ENCODE assay signal across 14 cellular contexts in the genomic region with DNA sequence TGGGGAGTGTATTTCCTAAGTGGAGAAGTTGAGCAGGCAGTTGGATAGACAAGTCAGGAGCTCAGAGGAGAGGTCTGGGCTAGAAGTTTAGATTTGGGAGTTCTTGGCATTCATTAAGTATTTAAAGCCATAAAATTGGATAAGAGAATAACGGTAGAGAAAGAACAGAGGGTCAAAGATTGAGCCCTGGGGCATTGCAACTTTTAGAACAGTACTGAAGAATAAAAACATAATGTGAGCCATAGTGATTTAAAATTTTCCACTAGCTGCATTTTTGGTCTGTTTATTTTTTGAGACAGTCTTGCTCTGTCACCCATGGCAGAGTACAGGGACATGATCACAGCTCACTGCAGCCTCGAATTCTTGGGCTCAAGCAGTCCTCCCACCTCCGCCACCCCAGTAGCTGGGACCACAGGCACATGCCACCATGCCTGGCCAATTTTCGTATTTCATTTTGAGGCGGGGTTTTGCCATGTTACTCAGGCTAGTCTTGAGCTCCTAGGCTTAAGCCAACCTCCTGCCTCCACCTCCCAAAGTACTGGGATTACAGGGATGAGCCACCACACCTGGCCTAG.
"Had no signal": no experiment of that assay in that cellular context is flagged by ENCODE, and none has a peak within 500 bp of the region (broad histone marks: within the 10 kb centered on the region; RNA-seq: fewer than 3 reads in every experiment).

No MANE protein-coding gene starts in this region.

- H3K27ac ChIP-seq: ascending aorta, brain microvascular endothelial cell, colonic mucosa had no signal

- H3K27me3 ChIP-seq: ascending aorta, brain microvascular endothelial cell, colonic mucosa, heart right ventricle had no signal

- H3K36me3 ChIP-seq: ascending aorta, brain microvascular endothelial cell, colonic mucosa, heart right ventricle had no signal

- H3K9me3 ChIP-seq: ascending aorta, colonic mucosa, heart right ventricle had no signal

- H3K4me3 ChIP-seq: ascending aorta, colonic mucosa, heart right ventricle had no signal

- H3K4me1 ChIP-seq: ascending aorta, colonic mucosa, heart right ventricle had no signal

- DNase-seq: activated CD8-positive, alpha-beta memory T cell treated with anti-CD3 and anti-CD28 coated beads, Interleukin-2, amount 50 U/mL, for 4 hours; activated T-cell treated with anti-CD3 and anti-CD28 coated beads, Interleukin-2, amount 50 U/mL, for 24 hours; brain microvascular endothelial cell; colonic mucosa; heart right ventricle; islet precursor cell; stimulated activated CD4-positive, alpha-beta T cell treated with anti-CD3 and anti-CD28 coated beads, Interleukin-4, amount 100 ng/mL, for 4 hours; stimulated activated naive CD8-positive, alpha-beta T cell treated with anti-CD3 and anti-CD28 coated beads, Interleukin-15, Interleukin-2, amounts not matched to agents 100 U/mL and 50 U/mL, for 24 hours; T1000 had no signal

- ATAC-seq: activated naive CD4-positive, alpha-beta T cell treated with anti-CD3 and anti-CD28 coated beads, Interleukin-2, amount 50 U/mL, for 72 hours; activated T-helper 17 cell treated with anti-CD3 and anti-CD28 coated beads, Interleukin-2, amount 50 U/mL, for 72 hours; left lobe of liver; stimulated activated naive CD8-positive, alpha-beta T cell treated with anti-CD3 and anti-CD28 coated beads, Interleukin-15, Interleukin-2, amounts not matched to agents 100 U/mL and 50 U/mL, for 24 hours; WTC11 had no signal
